ENCODE assay signal across 8 cellular contexts in the genomic region with DNA sequence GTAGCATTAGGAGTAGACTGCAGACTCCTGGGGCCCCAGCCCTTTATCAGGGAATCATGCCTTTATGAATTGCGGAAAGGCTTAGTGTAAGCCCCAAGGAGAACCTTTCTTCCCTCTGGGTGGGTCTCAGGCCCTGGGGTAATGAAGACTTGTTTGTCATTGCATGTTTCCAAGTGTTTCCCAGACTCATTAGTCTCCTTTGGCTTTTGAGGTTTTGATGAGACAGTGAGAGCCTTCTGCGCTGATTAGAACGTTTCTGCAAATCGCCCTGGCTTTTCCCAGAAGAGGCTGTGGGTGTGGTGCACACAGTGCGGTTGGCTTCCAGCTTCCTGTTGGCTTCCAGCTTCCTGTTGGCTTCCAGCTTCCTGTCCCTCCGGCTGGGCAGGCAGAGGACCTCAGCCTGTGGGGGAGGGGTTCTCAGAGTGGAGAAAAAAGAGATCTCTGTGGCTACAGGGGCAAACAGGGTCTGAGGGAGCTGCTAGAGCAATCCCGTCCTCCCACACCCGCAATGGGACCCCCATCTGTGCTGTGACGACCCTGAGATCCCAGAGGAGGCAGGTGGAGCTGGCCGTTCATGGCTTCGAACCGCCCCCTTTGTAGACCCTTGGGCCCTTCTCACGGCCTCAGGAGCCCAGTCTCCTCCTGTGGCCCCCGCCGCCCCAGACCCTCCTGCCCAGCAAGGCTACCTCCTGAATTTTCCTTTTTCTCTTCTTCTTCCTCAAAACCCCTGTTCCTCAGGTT. TPM values are rescaled to one million over a fixed set of nuclear protein-coding genes. Genes with fewer than 3 reads are reported as not detected.
DNase-seq lines count a peak whose midpoint lies in the region; ATAC-seq, FAIRE-seq and TF ChIP-seq lines count a peak whose summit lies in the region.

No MANE protein-coding gene starts in this region.

- H3K9me3 ChIP-seq in suprapubic skin: no peaks in the 10 kb centered on the region
- H3K9me3 ChIP-seq in small intestine (ENCODE audit: control insufficient read depth, low read depth): no peaks in the 10 kb centered on the region

- H3K36me3 Mint-ChIP-seq in activated T-helper 1 cell treated with anti-CD3 and anti-CD28 coated beads, Interleukin-12 subunit alpha, Interleukin-12 subunit beta, Interleukin-2, Interleukin-4 antibody, amounts not matched to agents 30 ng/mL and 10 ng/mL and 1 ng/mL, durations not matched to agents 14 hours and 24 hours and 36 hours (ENCODE audit: low read depth): peaks cover 56% of the 10 kb centered on the region

- H3K4me3 Mint-ChIP-seq in activated T-helper 1 cell treated with anti-CD3 and anti-CD28 coated beads, Interleukin-12 subunit alpha, Interleukin-12 subunit beta, Interleukin-2, Interleukin-4 antibody, amounts not matched to agents 30 ng/mL and 10 ng/mL and 1 ng/mL, durations not matched to agents 14 hours and 24 hours and 36 hours: peak overlapping the region; percentile 5

- H3K36me3 ChIP-seq in suprapubic skin (peaks cover 80% of the 10 kb centered on the region), small intestine (ENCODE audit: control insufficient read depth in 2 of 2, insufficient read depth in 2 of 2, low read length in 2 of 2) (peaks cover 15 to 38% of the 10 kb centered on the region in 2 donors)

- WGBS in suprapubic skin: 64% methylated on average over 15 of the region's 15 CpGs
- WGBS in small intestine, 3 donors: 73 to 90% (median 88%) methylated on average over 15 of the region's 15 CpGs

- H3K4me3 ChIP-seq in suprapubic skin (no peak overlapping the region), small intestine (ENCODE audit: low read depth in 1 of 2, low read length in 2 of 2) (no peak overlapping the region)

- H3K27me3 ChIP-seq in suprapubic skin (no peaks in the 10 kb centered on the region), small intestine (ENCODE audit: control insufficient read depth in 2 of 2, insufficient read depth in 2 of 2, low read length in 2 of 2) (no peaks in the 10 kb centered on the region)

- no peak for FAIRE-seq in small intestine (lab: Jason Lieb, UNC)

- TF ChIP-seq EP300 in suprapubic skin (IDR thresholded peaks at IDR 0.05): no peak

- peaks cover 15% of the 10 kb centered on the region for H3K4me1 ChIP-seq in suprapubic skin
- no peaks in the 10 kb centered on the region for H3K4me1 ChIP-seq in small intestine (ENCODE audit: control insufficient read depth in 2 of 2, insufficient read depth in 1 of 2, low read depth in 1 of 2, low read length in 1 of 2)

- TF ChIP-seq POLR2A in suprapubic skin (IDR thresholded peaks at IDR 0.05): no peak

- peaks cover 64% of the 10 kb centered on the region for H3K4me1 Mint-ChIP-seq in activated T-helper 1 cell treated with anti-CD3 and anti-CD28 coated beads, Interleukin-12 subunit alpha, Interleukin-12 subunit beta, Interleukin-2, Interleukin-4 antibody, amounts not matched to agents 30 ng/mL and 10 ng/mL and 1 ng/mL, durations not matched to agents 14 hours and 24 hours and 36 hours (ENCODE audit: low read depth)

- H3K27ac ChIP-seq in suprapubic skin: peak overlapping the region; percentile 19
- H3K27ac ChIP-seq in small intestine (ENCODE audit: low read depth in 1 of 2, low read length in 1 of 2): peak overlapping the region in 1 of 2 donors; percentile 63

- no peak for TF ChIP-seq CTCF in suprapubic skin (IDR thresholded peaks at IDR 0.05)

- no peaks in the 10 kb centered on the region for H3K27me3 Mint-ChIP-seq in activated T-helper 1 cell treated with anti-CD3 and anti-CD28 coated beads, Interleukin-12 subunit alpha, Interleukin-12 subunit beta, Interleukin-2, Interleukin-4 antibody, amounts not matched to agents 30 ng/mL and 10 ng/mL and 1 ng/mL, durations not matched to agents 14 hours and 24 hours and 36 hours (ENCODE audit: insufficient read depth)

- H3K9me3 Mint-ChIP-seq in activated T-helper 1 cell treated with anti-CD3 and anti-CD28 coated beads, Interleukin-12 subunit alpha, Interleukin-12 subunit beta, Interleukin-2, Interleukin-4 antibody, amounts not matched to agents 30 ng/mL and 10 ng/mL and 1 ng/mL, durations not matched to agents 14 hours and 24 hours and 36 hours: no peaks in the 10 kb centered on the region

- peak; percentile 18 to 35 for DNase-seq in activated CD4-positive, alpha-beta T cell treated with anti-CD3 and anti-CD28 coated beads, Interleukin-2, amount 50 U/mL, for 48 hours
- DNase-seq in activated CD4-positive, alpha-beta T cell treated with anti-CD3 and anti-CD28 coated beads, Interleukin-2, amount 50 U/mL, for 4 hours: no peak
- DNase-seq in activated T-helper 1 cell treated with anti-CD3 and anti-CD28 coated beads, Interleukin-12 subunit alpha, Interleukin-12 subunit beta, Interleukin-2, Interleukin-4 antibody, amounts not matched to agents 30 ng/mL and 10 ng/mL and 1 ng/mL, durations not matched to agents 14 hours and 24 hours and 36 hours (ENCODE audit: low spot score): no peak
- peak; percentile 54 for DNase-seq in left ventricle myocardium superior
- DNase-seq in suprapubic skin (ENCODE audit: low spot score in 2 of 2): peak in 1 of 2 donors; percentile 73
- DNase-seq in SHP77 treated with DMSO at 0.1 percent for 48 hours (lab: John Stamatoyannopoulos, UW): no peak
- no peak for DNase-seq in 8988T
- DNase-seq in small intestine: no peak

- H3K27ac Mint-ChIP-seq in activated T-helper 1 cell treated with anti-CD3 and anti-CD28 coated beads, Interleukin-12 subunit alpha, Interleukin-12 subunit beta, Interleukin-2, Interleukin-4 antibody, amounts not matched to agents 30 ng/mL and 10 ng/mL and 1 ng/mL, durations not matched to agents 14 hours and 24 hours and 36 hours: peak overlapping the region; percentile 46

- intact Hi-C loops in activated T-helper 1 cell treated with anti-CD3 and anti-CD28 coated beads, Interleukin-12 subunit alpha, Interleukin-12 subunit beta, Interleukin-2, Interleukin-4 antibody, amounts not matched to agents 30 ng/mL and 10 ng/mL and 1 ng/mL, durations not matched to agents 14 hours and 24 hours and 36 hours (cut with micrococcal nuclease): no loop called here
- intact Hi-C loops in left ventricle myocardium superior (cut with micrococcal nuclease): no loop called here

- ATAC-seq in left ventricle myocardium superior: peak; percentile 72

RNA-seq across cellular contexts. Expression of gene GPR68, which starts 42.1 kb away (rescaled TPM):
- 4.5 and 5.4 TPM in 2 replicates for total RNA-seq in activated T-helper 1 cell treated with anti-CD3 and anti-CD28 coated beads, Interleukin-12 subunit alpha, Interleukin-12 subunit beta, Interleukin-2, Interleukin-4 antibody, amounts not matched to agents 30 ng/mL and 10 ng/mL and 1 ng/mL, durations not matched to agents 14 hours and 24 hours and 36 hours
- total RNA-seq in left ventricle myocardium superior (0.35 TPM), suprapubic skin (1 to 10 TPM in 3 of 4 donors, under 1 TPM in 1; 0.95 to 4.3 (median 1.6) TPM)
- under 1 TPM in 2 of 3 donors, not detected in 1; 0.54 to 0.78 TPM for polyA plus RNA-seq in small intestine

Comparison
In these comparisons a context has a peak if more than half of its experiments do, and no peak if none do; other contexts are left out.
1. DNase-seq: peak in activated CD4-positive, alpha-beta T cell treated with anti-CD3 and anti-CD28 coated beads, Interleukin-2, amount 50 U/mL, for 48 hours (2 of 2) and left ventricle myocardium superior (single experiment); none in activated CD4-positive, alpha-beta T cell treated with anti-CD3 and anti-CD28 coated beads, Interleukin-2, amount 50 U/mL, for 4 hours (0 of 2), activated T-helper 1 cell treated with anti-CD3 and anti-CD28 coated beads, Interleukin-12 subunit alpha, Interleukin-12 subunit beta, Interleukin-2, Interleukin-4 antibody, amounts not matched to agents 30 ng/mL and 10 ng/mL and 1 ng/mL, durations not matched to agents 14 hours and 24 hours and 36 hours (single experiment), SHP77 treated with DMSO at 0.1 percent for 48 hours (single experiment), 8988T (single experiment) and small intestine (single experiment).